Comparison of ENCODE assay signal across 13 cellular contexts in the genomic region with DNA sequence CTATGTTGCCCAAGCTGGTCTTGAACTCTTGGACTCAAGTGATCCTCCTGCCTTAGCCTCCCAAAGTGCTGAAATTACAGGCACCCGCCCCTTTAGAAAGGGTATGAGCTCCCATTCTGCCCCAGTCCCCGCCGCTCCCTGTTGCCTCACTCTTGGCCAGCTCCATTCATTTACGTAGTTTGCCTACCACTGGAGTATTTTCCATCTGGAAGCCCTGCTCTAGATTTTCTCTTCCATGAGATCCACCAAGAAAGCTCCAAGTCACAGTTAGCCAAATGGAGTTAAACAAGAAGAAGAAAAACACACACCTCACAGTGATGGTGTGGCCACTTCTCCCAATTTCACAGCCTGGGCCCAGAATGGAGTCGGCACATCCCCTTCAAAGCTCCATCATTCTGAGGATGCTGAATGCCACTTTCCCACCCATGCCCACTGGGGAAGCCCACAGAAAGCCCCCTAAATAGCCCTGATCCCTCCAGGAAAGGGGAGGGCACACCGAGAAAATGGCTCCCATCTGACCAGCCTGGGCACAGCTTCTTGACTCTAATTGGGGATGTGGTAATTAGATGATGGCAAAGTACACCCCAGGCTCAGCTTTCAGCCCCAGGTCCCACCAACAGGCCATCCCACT.
DNase-seq lines count a peak whose midpoint lies in the region; ATAC-seq and TF ChIP-seq lines count a peak whose summit lies in the region.
"Had no signal": no experiment of that assay in that cellular context is flagged by ENCODE, and none has a peak within 500 bp of the region (broad histone marks: within the 10 kb centered on the region; RNA-seq: fewer than 3 reads in every experiment).

No MANE protein-coding gene starts in this region.

- no peak for ATAC-seq in gastroesophageal sphincter
- no peak for ATAC-seq in HG03432 (IDR thresholded peaks at IDR 0.05; ENCODE audit: unreplicated experiment)
- ATAC-seq: activated T-cell treated with anti-CD3 and anti-CD28 coated beads, Interleukin-2, amount 50 U/mL, for 72 hours; T-helper 17 cell had no signal

- no peak for DNase-seq in lower leg skin (ENCODE audit: low spot score in 2 of 2)
- DNase-seq in AG20443 (ENCODE audit: low spot score): no peak
- no peak for DNase-seq in stimulated activated CD8-positive, alpha-beta memory T cell treated with anti-CD3 and anti-CD28 coated beads, Interleukin-4, amount 100 ng/mL, for 48 hours
- DNase-seq: activated CD4-positive, alpha-beta T cell treated with anti-CD3 and anti-CD28 coated beads, Interleukin-2, amount 10 ng/mL, durations not matched to agents 24 days and 14 days; activated T-cell treated with anti-CD3 and anti-CD28 coated beads, Interleukin-2, amount 50 U/mL, for 72 hours; NCI-H1436 treated with DMSO at 0.1 percent for 48 hours; NCI-H510A treated with DMSO at 0.1 percent for 48 hours; T-helper 17 cell had no signal

- H3K36me3 ChIP-seq in gastroesophageal sphincter (no peaks in the 10 kb centered on the region), parathyroid adenoma (ENCODE audit: control insufficient read depth, insufficient read depth, low read length) (no peaks in the 10 kb centered on the region)

- H3K27ac Mint-ChIP-seq in brain: peak overlapping the region in 3 of 5 experiments; percentile 56 to 78 (median 58)
- H3K27ac Mint-ChIP-seq: activated CD4-positive, alpha-beta T cell treated with anti-CD3 and anti-CD28 coated beads, Interleukin-2, amount 10 ng/mL, durations not matched to agents 24 days and 14 days; activated T-cell treated with anti-CD3 and anti-CD28 coated beads, Interleukin-2, amount 50 U/mL, for 72 hours; memory B cell; T-helper 17 cell had no signal

- no peak for TF ChIP-seq EP300 in gastroesophageal sphincter (IDR thresholded peaks at IDR 0.05)

- H2AFZ ChIP-seq in parathyroid adenoma: no peak overlapping the region

- H3K9me3 Mint-ChIP-seq in brain: peaks cover 4 to 13% (median 8%) of the 10 kb centered on the region in 5 experiments
- H3K9me3 Mint-ChIP-seq: activated T-cell treated with anti-CD3 and anti-CD28 coated beads, Interleukin-2, amount 50 U/mL, for 72 hours had no signal

- H3K27me3 Mint-ChIP-seq in brain: peaks cover 9% of the 10 kb centered on the region

- no peaks in the 10 kb centered on the region for H3K79me2 ChIP-seq in parathyroid adenoma

- 45 to 74% methylated on average over 4 to 5 of the region's 6 CpGs for WGBS in gastroesophageal sphincter (ENCODE audit: low coverage in 1 of 2), 2 donors
- WGBS in lower leg skin, 2 donors: 60 to 64% methylated on average over 6 of the region's 6 CpGs

- intact Hi-C loops in lower leg skin (cut with DNase I; ENCODE audit: low total_unique reads): no loop called here

- no peak overlapping the region for H3K4me3 Mint-ChIP-seq in brain
- H3K4me3 Mint-ChIP-seq: activated CD4-positive, alpha-beta T cell treated with anti-CD3 and anti-CD28 coated beads, Interleukin-2, amount 10 ng/mL, durations not matched to agents 24 days and 14 days; activated T-cell treated with anti-CD3 and anti-CD28 coated beads, Interleukin-2, amount 50 U/mL, for 72 hours; memory B cell; T-helper 17 cell had no signal

- H3K4me1 ChIP-seq in gastroesophageal sphincter (peaks cover 0 to 28% (median 12%) of the 10 kb centered on the region in 3 donors), parathyroid adenoma (peaks cover 7% of the 10 kb centered on the region)

- TF ChIP-seq CTCF in brain (conservative IDR thresholded peaks at IDR 0.05) (no peak), gastroesophageal sphincter (IDR thresholded peaks at IDR 0.05) (no peak), parathyroid adenoma (IDR thresholded peaks at IDR 0.05) (no peak), lower leg skin (IDR thresholded peaks at IDR 0.05) (no peak)

- peaks cover 49% of the 10 kb centered on the region for H3K4me1 Mint-ChIP-seq in brain
- H3K4me1 Mint-ChIP-seq: activated CD4-positive, alpha-beta T cell treated with anti-CD3 and anti-CD28 coated beads, Interleukin-2, amount 10 ng/mL, durations not matched to agents 24 days and 14 days; T-helper 17 cell had no signal

- peak overlapping the region; percentile 23 for H3K4me2 ChIP-seq in parathyroid adenoma (ENCODE audit: low read length)

- no peak overlapping the region for H3K9ac ChIP-seq in parathyroid adenoma

- H3K27me3 ChIP-seq in gastroesophageal sphincter (no peaks in the 10 kb centered on the region), parathyroid adenoma (ENCODE audit: control insufficient read depth, insufficient read depth, low read length) (no peaks in the 10 kb centered on the region)

- H3K4me3 ChIP-seq in gastroesophageal sphincter (no peak overlapping the region), parathyroid adenoma (ENCODE audit: low read depth, low read length) (no peak overlapping the region), lower leg skin (ENCODE audit: low read depth, poor library complexity, severe bottlenecking) (no peak overlapping the region)

- no peaks in the 10 kb centered on the region for H3K9me3 ChIP-seq in gastroesophageal sphincter
- no peaks in the 10 kb centered on the region for H3K9me3 ChIP-seq in parathyroid adenoma (ENCODE audit: control insufficient read depth, low read length)

- peak overlapping the region in 3 of 4 donors; percentile 71 to 75 (median 74) for H3K27ac ChIP-seq in gastroesophageal sphincter
- no peak overlapping the region for H3K27ac ChIP-seq in parathyroid adenoma

- TF ChIP-seq POLR2A in gastroesophageal sphincter (IDR thresholded peaks at IDR 0.05): no peak
- TF ChIP-seq POLR2A in lower leg skin (IDR thresholded peaks at IDR 0.05): no peak

- peaks cover 6% of the 10 kb centered on the region for H3K36me3 Mint-ChIP-seq in brain
- H3K36me3 Mint-ChIP-seq: memory B cell had no signal
